Comparison of ENCODE assay signal across 1 cellular context in the genomic region with DNA sequence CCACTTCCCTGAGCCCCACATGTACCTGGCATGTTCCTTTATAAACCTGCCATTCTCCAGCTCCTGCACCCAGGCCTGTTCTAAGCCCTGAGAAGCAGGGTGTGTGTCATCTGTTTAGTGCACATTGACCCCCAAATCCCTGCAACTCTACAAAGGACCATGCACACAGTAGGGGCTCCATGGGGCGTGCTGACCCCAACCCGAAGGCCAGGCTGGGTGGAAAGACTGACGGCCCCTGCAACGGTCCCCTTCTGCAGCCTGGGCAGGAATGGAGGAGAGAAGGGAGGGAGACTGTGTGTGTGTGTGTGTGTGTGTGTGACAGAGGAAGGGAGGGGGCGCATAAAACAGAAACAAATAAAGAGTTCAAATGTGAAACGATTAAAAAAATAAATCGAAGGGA. TPM values are rescaled to one million over a fixed set of nuclear protein-coding genes. Genes with fewer than 3 reads are reported as not detected.
"Had no signal": no experiment of that assay in that cellular context is flagged by ENCODE, and none has a peak within 500 bp of the region (broad histone marks: within the 10 kb centered on the region; RNA-seq: fewer than 3 reads in every experiment).

No MANE protein-coding gene starts in this region.

RNA-seq across cellular contexts. Expression of a gene that starts 32.0 kb away (rescaled TPM):
- total RNA-seq: G401 had no signal
